Comparison of ENCODE assay signal across 5 cellular contexts in the genomic region with DNA sequence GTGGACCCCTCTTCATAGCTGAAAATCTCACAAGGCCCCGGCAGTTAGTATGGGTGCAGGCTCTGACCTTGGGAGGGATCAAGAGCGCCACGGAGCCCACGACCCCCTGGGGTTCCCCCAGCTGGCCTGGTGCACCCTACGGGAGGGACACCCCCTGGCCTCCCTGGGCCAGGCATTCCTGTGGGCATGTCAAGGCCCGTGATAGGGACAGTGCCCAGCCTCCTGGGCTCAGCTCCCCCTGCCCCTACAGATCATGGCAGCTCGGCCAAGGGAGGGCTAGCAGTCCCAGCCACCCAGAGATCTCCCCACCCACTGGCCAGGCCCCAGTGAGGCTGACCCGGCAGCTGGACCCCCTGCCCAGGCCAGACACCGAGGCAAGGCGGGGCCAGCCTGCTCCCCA.
"Had no signal": no experiment of that assay in that cellular context is flagged by ENCODE, and none has a peak within 500 bp of the region (broad histone marks: within the 10 kb centered on the region; RNA-seq: fewer than 3 reads in every experiment).

No MANE protein-coding gene starts in this region.

- H2AFZ ChIP-seq: GM23338 had no signal

- H3K4me2 ChIP-seq: GM23338 had no signal

- DNase-seq: H9, HCEC 1CT, HFFc6 had no signal

- H3K27ac ChIP-seq: HL-60 had no signal

- ATAC-seq: GM23338 had no signal

- H3K4me3 ChIP-seq: GM23338 had no signal
